ENCODE assay signal across 8 cellular contexts in the genomic region with DNA sequence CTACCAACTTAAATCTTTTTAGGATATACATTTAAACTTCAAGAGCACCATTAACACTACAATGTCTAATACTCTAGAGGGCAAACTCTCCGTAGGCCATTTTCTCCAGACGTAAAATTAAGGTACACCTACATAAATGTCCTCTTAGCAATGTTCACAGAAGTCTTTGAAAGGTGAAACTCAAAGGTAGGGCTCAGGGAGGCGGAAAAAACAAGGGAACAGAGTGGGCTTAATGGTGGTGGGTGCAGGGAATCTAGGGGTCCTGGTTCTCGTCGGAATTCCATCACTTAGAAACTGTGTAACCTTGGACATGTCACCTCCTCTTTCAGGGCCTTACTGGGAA. TPM values are rescaled to one million over a fixed set of nuclear protein-coding genes. Genes with fewer than 3 reads are reported as not detected.
DNase-seq lines count a peak whose midpoint lies in the region; ATAC-seq and TF ChIP-seq lines count a peak whose summit lies in the region.

No MANE protein-coding gene starts in this region.

- H3K27ac Mint-ChIP-seq in natural killer cell treated with Interleukin-12 subunit alpha and Interleukin-12 subunit beta and Interleukin-15 and Interleukin-18, amount 100 ng/mL, for 72 hours, result peak overlapping the region; percentile 92 to 96

- no peaks in the 10 kb centered on the region for H3K27me3 Mint-ChIP-seq in natural killer cell treated with Interleukin-12 subunit alpha and Interleukin-12 subunit beta and Interleukin-15 and Interleukin-18, amount 100 ng/mL, for 72 hours

- no peak for TF ChIP-seq CTCF in cardiac muscle cell (IDR thresholded peaks at IDR 0.05; ENCODE audit: low read depth, low read length)
- TF ChIP-seq CTCF in NB4 (IDR thresholded peaks at IDR 0.05; ENCODE audit: low read depth, low read length), result no peak
- TF ChIP-seq CTCF in coronary artery (IDR thresholded peaks at IDR 0.05), result no peak

- H3K27ac ChIP-seq in cardiac muscle cell (peak overlapping the region; percentile 85), coronary artery (peak overlapping the region; percentile 95 to 99)

- no peaks in the 10 kb centered on the region for H3K9me3 ChIP-seq in cardiac muscle cell (ENCODE audit: low read depth)

- intact Hi-C loops in left cardiac atrium (cut with DNase I), result loop anchor here in 1 of 2 donors (2.0 kb wide), 1 partner anchor 50 kb away; the partner anchor contains the start of gene GFPT1

- no peak for TF ChIP-seq POLR2A in NB4 (IDR thresholded peaks at IDR 0.05; ENCODE audit: extremely low read depth, insufficient read length)

- peaks cover 5% of the 10 kb centered on the region for H3K4me1 ChIP-seq in cardiac muscle cell (ENCODE audit: low read depth)

- H3K9me3 Mint-ChIP-seq in natural killer cell treated with Interleukin-12 subunit alpha and Interleukin-12 subunit beta and Interleukin-15 and Interleukin-18, amount 100 ng/mL, for 72 hours, result peaks cover 5% of the 10 kb centered on the region

- H3K36me3 ChIP-seq in cardiac muscle cell, result peaks cover 2% of the 10 kb centered on the region

- DNase-seq in cardiac muscle cell (ENCODE audit: low read depth in 1 of 2, low spot score in 1 of 2), result no peak
- DNase-seq in left cardiac atrium, result no peak
- DNase-seq in NB4 (ENCODE audit: low read depth), result no peak
- no peak for DNase-seq in coronary artery (ENCODE audit: low spot score)
- no peak for DNase-seq in natural killer cell treated with Interleukin-12 subunit alpha and Interleukin-12 subunit beta and Interleukin-15 and Interleukin-18, amount 100 ng/mL, for 72 hours (ENCODE audit: low spot score)
- no peak for DNase-seq in HuH-7 (ENCODE audit: low spot score)
- DNase-seq in DMS53 (lab: John Stamatoyannopoulos, UW), result no peak
- DNase-seq in retina, result no peak

- no peaks in the 10 kb centered on the region for H3K36me3 Mint-ChIP-seq in natural killer cell treated with Interleukin-12 subunit alpha and Interleukin-12 subunit beta and Interleukin-15 and Interleukin-18, amount 100 ng/mL, for 72 hours

- peak overlapping the region; percentile 53 for H3K4me3 ChIP-seq in cardiac muscle cell
- H3K4me3 ChIP-seq in NB4 (ENCODE audit: low read depth, low read length), result peak overlapping the region; percentile 91
- peak overlapping the region; percentile 99 for H3K4me3 ChIP-seq in coronary artery

- ATAC-seq in left cardiac atrium, result no peak
- no peak for ATAC-seq in natural killer cell treated with Interleukin-12 subunit alpha and Interleukin-12 subunit beta and Interleukin-15 and Interleukin-18, amount 100 ng/mL, for 72 hours

- H3K4me1 Mint-ChIP-seq in natural killer cell treated with Interleukin-12 subunit alpha and Interleukin-12 subunit beta and Interleukin-15 and Interleukin-18, amount 100 ng/mL, for 72 hours (ENCODE audit: low read depth in 2 of 2), result peaks cover 22 to 27% of the 10 kb centered on the region in 2 donors

- peak overlapping the region; percentile 93 for H3K4me3 Mint-ChIP-seq in natural killer cell treated with Interleukin-12 subunit alpha and Interleukin-12 subunit beta and Interleukin-15 and Interleukin-18, amount 100 ng/mL, for 72 hours

- no peaks in the 10 kb centered on the region for H3K27me3 ChIP-seq in cardiac muscle cell

RNA-seq across cellular contexts. Expression of gene NFU1, which starts 0.7 kb away (rescaled TPM):
- total RNA-seq in cardiac muscle cell (78.8 and 82.6 TPM in 2 replicates), left cardiac atrium (10 to 100 TPM; 63.0 to 64.8 TPM)
- polyA plus RNA-seq in cardiac muscle cell, result 129 and 131 TPM in 2 replicates
- total RNA-seq in natural killer cell treated with Interleukin-12 subunit alpha and Interleukin-12 subunit beta and Interleukin-15 and Interleukin-18, amount 100 ng/mL, for 72 hours, result 10 to 100 TPM; 25.3 to 34.6 TPM

RNA-seq across cellular contexts. Expression of gene GFPT1, which starts 49.5 kb away (rescaled TPM):
- 20.9 and 22.4 TPM in 2 replicates for total RNA-seq in cardiac muscle cell
- polyA plus RNA-seq in cardiac muscle cell, result 31.7 and 35.1 TPM in 2 replicates
- total RNA-seq in left cardiac atrium, result 10 to 100 TPM; 40.0 to 65.1 TPM
- 10 to 100 TPM; 46.7 to 50.5 TPM for total RNA-seq in natural killer cell treated with Interleukin-12 subunit alpha and Interleukin-12 subunit beta and Interleukin-15 and Interleukin-18, amount 100 ng/mL, for 72 hours
